In the genomic region with DNA sequence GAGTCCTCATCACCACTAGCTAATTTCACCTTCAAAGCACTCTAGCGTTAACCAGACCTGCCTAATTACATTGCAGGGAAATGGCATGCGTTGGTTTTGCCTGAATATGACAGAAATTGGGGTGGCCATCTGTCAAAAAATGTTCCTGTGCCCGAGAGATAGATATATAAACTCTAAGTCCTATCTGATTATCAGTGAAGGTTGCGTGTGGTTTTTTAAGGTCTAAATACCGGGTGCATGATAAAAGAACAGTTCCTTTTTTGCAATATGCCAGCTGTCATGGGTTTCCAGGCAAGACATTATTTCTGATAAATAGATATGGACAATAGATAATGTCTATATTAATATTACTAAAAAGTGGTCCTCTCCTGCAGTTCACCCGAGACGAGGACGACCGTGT, we compare ENCODE assay signal across 20 cellular contexts.
"Had no signal": no experiment of that assay in that cellular context is flagged by ENCODE, and none has a peak within 500 bp of the region (broad histone marks: within the 10 kb centered on the region; RNA-seq: fewer than 3 reads in every experiment).

No MANE protein-coding gene starts in this region.

- H3K9me3 ChIP-seq: esophagus muscularis mucosa, left ventricle myocardium inferior, spleen, thoracic aorta, vagina had no signal

- ATAC-seq: activated CD4-positive, CD25-positive, alpha-beta regulatory T cell treated with anti-CD3 and anti-CD28 coated beads, Interleukin-2, amount 50 U/mL, for 24 hours; activated T-cell treated with anti-CD3 and anti-CD28 coated beads, Interleukin-2, amount 50 U/mL, for 72 hours; naive thymus-derived CD4-positive, alpha-beta T cell had no signal

- H3K4me3 ChIP-seq: coronary artery, esophagus muscularis mucosa, left ventricle myocardium inferior, spleen, thoracic aorta, vagina had no signal

- H3K27me3 ChIP-seq: vagina had no signal

- H3K36me3 ChIP-seq: esophagus muscularis mucosa, left ventricle myocardium inferior, spleen, thoracic aorta, vagina had no signal

- H3K27ac ChIP-seq: coronary artery, esophagus muscularis mucosa, left ventricle myocardium inferior, spleen, thoracic aorta, vagina, VCaP had no signal

- DNase-seq: activated CD4-positive, alpha-beta memory T cell treated with anti-CD3 and anti-CD28 coated beads, Interleukin-2, amount 10 ng/mL, durations not matched to agents 7 days and 5 days; activated CD4-positive, alpha-beta T cell treated with anti-CD3 and anti-CD28 coated beads, Interleukin-2, amount 10 ng/mL, durations not matched to agents 24 days and 14 days; activated effector memory CD4-positive, alpha-beta T cell treated with Interleukin-2 at 50 U/mL for 16 hours; activated naive CD4-positive, alpha-beta T cell treated with anti-CD3 and anti-CD28 coated beads for 36 hours; activated T-cell treated with anti-CD3 and anti-CD28 coated beads, Interleukin-2, amount 50 U/mL, for 72 hours; amygdala; cerebellar nuclear complex; glutamatergic neuron; hypothalamus; left ventricle myocardium inferior; naive thymus-derived CD4-positive, alpha-beta T cell; spleen; stimulated activated CD4-positive, alpha-beta T cell treated with anti-CD3 and anti-CD28 coated beads, Interleukin-4, amount 100 ng/mL, for 1 hour; stimulated activated naive CD4-positive, alpha-beta T cell treated with Interleukin-2 at 50 U/mL for 16 hours had no signal
